ENCODE assay signal across 20 cellular contexts in the genomic region with DNA sequence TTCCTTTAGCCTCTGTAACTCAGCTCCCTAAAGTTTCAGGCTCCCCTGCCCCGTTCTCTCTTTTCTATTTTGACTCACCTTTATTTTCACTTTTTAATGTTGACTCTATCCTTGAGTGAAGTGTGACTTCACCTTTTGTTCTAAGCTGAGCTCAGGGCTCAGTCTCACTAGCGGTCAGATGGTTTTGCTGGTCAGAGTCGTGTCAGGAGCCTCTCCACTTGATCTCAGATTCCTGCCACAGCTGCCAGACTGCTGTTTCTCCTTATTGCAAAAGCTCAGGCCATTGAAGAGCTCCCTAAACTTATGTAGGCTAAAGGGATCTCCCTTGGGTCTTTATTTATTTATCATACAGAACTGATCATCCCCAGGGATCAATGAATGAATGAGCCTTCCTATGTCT.
DNase-seq lines count a peak whose midpoint lies in the region; TF ChIP-seq lines count a peak whose summit lies in the region.
"Had no signal": no experiment of that assay in that cellular context is flagged by ENCODE, and none has a peak within 500 bp of the region (broad histone marks: within the 10 kb centered on the region; RNA-seq: fewer than 3 reads in every experiment).

No MANE protein-coding gene starts in this region.

- no peak overlapping the region for H3K27ac ChIP-seq in OCI-LY3 (ENCODE audit: low read length)
- H3K27ac ChIP-seq: RWPE1, SK-N-MC, thoracic aorta had no signal

- DNase-seq in AG09319 (ENCODE audit: extremely low read depth, low read depth), result peak; percentile 4
- DNase-seq in DMS53 treated with DMSO at 0.1 percent for 48 hours (lab: John Stamatoyannopoulos, UW; ENCODE audit: unreplicated experiment), result peak; percentile 49
- peak; percentile 47 to 75 for DNase-seq in foreskin fibroblast
- DNase-seq in retina, result no peak
- no peak for DNase-seq in DMS153 treated with DMSO at 0.1 percent for 48 hours (lab: John Stamatoyannopoulos, UW; ENCODE audit: unreplicated experiment)
- DNase-seq in NAMALWA (ENCODE audit: low spot score), result no peak
- DNase-seq in posterior cingulate gyrus, result no peak
- DNase-seq: CD4-positive, CD25-positive, alpha-beta regulatory T cell; DMS153; effector memory CD8-positive, alpha-beta T cell; GF-D8; head of caudate nucleus; NCI-H1417 treated with DMSO at 0.1 percent for 48 hours; NCI-H524 treated with DMSO at 0.1 percent for 48 hours; stimulated activated CD4-positive, alpha-beta T cell treated with anti-CD3 and anti-CD28 coated beads, Interleukin-1b, Interleukin-23, amount 100 ng/mL, for 48 hours; stimulated activated naive B cell treated with anti-CD40 and anti-IgM and Interleukin-4, amounts not matched to agents 10 μg/mL and 1 μg/mL and 100 μg/mL, for 72 hours had no signal

- H3K4me2 ChIP-seq in OCI-LY3 (ENCODE audit: low read length), result peak overlapping the region; percentile 90

- TF ChIP-seq CTCF in AG09319 (IDR thresholded peaks at IDR 0.05; ENCODE audit: low read depth, low read length), result no peak
- no peak for TF ChIP-seq CTCF in OCI-LY3 (IDR thresholded peaks at IDR 0.05; ENCODE audit: low read depth, low read length)
- TF ChIP-seq CTCF in foreskin fibroblast (IDR thresholded peaks at IDR 0.05; ENCODE audit: low read depth, low read length), result no peak

- H3K79me2 ChIP-seq in OCI-LY3 (ENCODE audit: low read length), result no peaks in the 10 kb centered on the region

- H4K20me1 ChIP-seq in OCI-LY3 (ENCODE audit: insufficient read depth, low read length), result no peaks in the 10 kb centered on the region

- no peak overlapping the region for H2AFZ ChIP-seq in OCI-LY3 (ENCODE audit: low read depth, low read length)

- peaks cover 20% of the 10 kb centered on the region for H3K4me1 ChIP-seq in OCI-LY3 (ENCODE audit: low read length)

- no peak overlapping the region for H3K9ac ChIP-seq in OCI-LY3 (ENCODE audit: low read length)

- peaks cover 34% of the 10 kb centered on the region for H3K27me3 ChIP-seq in OCI-LY3 (ENCODE audit: low read depth, low read length)

- H3K36me3 ChIP-seq in OCI-LY3 (replicated peaks; ENCODE audit: low read depth, low read length), result no peaks in the 10 kb centered on the region
- H3K36me3 ChIP-seq: thoracic aorta had no signal

- H3K9me3 ChIP-seq in OCI-LY3 (ENCODE audit: insufficient read depth, low read length), result no peaks in the 10 kb centered on the region
- H3K9me3 ChIP-seq: thoracic aorta had no signal

- intact Hi-C loops in posterior cingulate gyrus (cut with DNase I), result loop anchor here (5.0 kb wide), 1 partner anchor 785 kb away; no protein-coding TSS in a partner anchor

- H3K4me3 ChIP-seq in OCI-LY3 (ENCODE audit: low read length) (no peak overlapping the region), foreskin fibroblast (ENCODE audit: low read depth in 1 of 2, low read length in 2 of 2) (no peak overlapping the region)
- H3K4me3 ChIP-seq: SK-N-MC, thoracic aorta had no signal

Comparison
In these comparisons a context has a peak if more than half of its experiments do, and no peak if none do; other contexts are left out.
1. DNase-seq: peak in AG09319 (single experiment), DMS53 treated with DMSO at 0.1 percent for 48 hours (single experiment) and foreskin fibroblast (2 of 2); none in retina (single experiment), DMS153 treated with DMSO at 0.1 percent for 48 hours (single experiment), NAMALWA (single experiment) and posterior cingulate gyrus (0 of 10).